ENCODE assay signal across 1 cellular context in genomic region chr9:136109351-136110081, GRCh38.
TF ChIP-seq lines count a peak whose summit lies in the region.

No MANE protein-coding gene starts in this region.

TF ChIP-seq in GM12878, 131 proteins besides CTCF, POLR2A, EP300 and RAD21 (continues in another document):
- TF ChIP-seq ATF2 (IDR thresholded peaks at IDR 0.05; ENCODE audit: low read length) (no peak), ATF7 (IDR thresholded peaks at IDR 0.05; ENCODE audit: low read depth) (no peak), BACH1 (IDR thresholded peaks at IDR 0.05; ENCODE audit: borderline replicate concordance) (peak; percentile 85), FOXM1 (IDR thresholded peaks at IDR 0.05; ENCODE audit: low read depth, low read length) (no peak), E2F8 (IDR thresholded peaks at IDR 0.05; ENCODE audit: low read depth, partially characterized antibody) (no peak), NR2F1 (conservative IDR thresholded peaks at IDR 0.05) (peak; percentile 85), TARDBP (IDR thresholded peaks at IDR 0.05; ENCODE audit: borderline replicate concordance) (no peak; the same call in 1 of the 2 replicates), HSF1 (IDR thresholded peaks at IDR 0.05; ENCODE audit: low read depth, low read length) (0 out of 2 replicates have a peak, but pooled peaks have one; percentile 31), IRF4 (IDR thresholded peaks at IDR 0.05; ENCODE audit: low read depth, low read length) (no peak), ZBED1 (IDR thresholded peaks at IDR 0.05; ENCODE audit: borderline replicate concordance) (no peak), MAX (IDR thresholded peaks at IDR 0.05; ENCODE audit: low read depth, low read length) (peak; percentile 75), KAT2A (conservative IDR thresholded peaks at IDR 0.05; ENCODE audit: control insufficient read depth, low read depth, low read length) (no peak), TBL1XR1 (IDR thresholded peaks at IDR 0.05; ENCODE audit: low read depth, low read length) (0 out of 2 replicates have a peak, but pooled peaks have one; percentile 67), SP1 (IDR thresholded peaks at IDR 0.05; ENCODE audit: low read depth, low read length) (peak; percentile 74), JUND (IDR thresholded peaks at IDR 0.05; ENCODE audit: low read depth, low read length) (0 out of 2 replicates have a peak, but pooled peaks have one; percentile 8), CHD1 (IDR thresholded peaks at IDR 0.05; ENCODE audit: low read depth, low read length) (peak; percentile 95), TAF1 (IDR thresholded peaks at IDR 0.05; ENCODE audit: borderline replicate concordance, low read depth, low read length) (peak; percentile 63; the same call in 1 of the 2 replicates), KDM1A (IDR thresholded peaks at IDR 0.05; ENCODE audit: borderline replicate concordance) (no peak), ZZZ3 (IDR thresholded peaks at IDR 0.05; ENCODE audit: control insufficient read depth, insufficient read length, low read depth) (no peak), SRF (IDR thresholded peaks at IDR 0.05; ENCODE audit: low read depth in 2 of 2, low read length in 2 of 2) (peak in 1 of 2 experiments; percentile 99; a peak in 2 of 4 replicates), RELA (IDR thresholded peaks at IDR 0.05; ENCODE audit: borderline replicate concordance, partially characterized antibody) (no peak), CBX5 (IDR thresholded peaks at IDR 0.05; ENCODE audit: low read depth) (no peak), SIX5 (IDR thresholded peaks at IDR 0.05; ENCODE audit: low read depth, low read length, severe bottlenecking) (no peak), BCL11A (IDR thresholded peaks at IDR 0.05; ENCODE audit: low read depth, low read length) (peak; percentile 39; the same call in 1 of the 2 replicates), IKZF2 (IDR thresholded peaks at IDR 0.05) (peak in 1 of 2 experiments; percentile 58; a peak in 3 of 4 replicates), SUZ12 (IDR thresholded peaks at IDR 0.05; ENCODE audit: unreplicated experiment) (no peak), USF2 (IDR thresholded peaks at IDR 0.05; ENCODE audit: borderline replicate concordance, low read depth, low read length) (no peak), CREB1 (IDR thresholded peaks at IDR 0.05; ENCODE audit: low read depth) (no peak), ZBTB40 (IDR thresholded peaks at IDR 0.05; ENCODE audit: borderline replicate concordance) (no peak), BCLAF1 (IDR thresholded peaks at IDR 0.05) (peak; percentile 64; the same call in 1 of the 2 replicates), ZSCAN29 (IDR thresholded peaks at IDR 0.05) (no peak), SMARCA5 (IDR thresholded peaks at IDR 0.05) (peak; percentile 94), FOS (IDR thresholded peaks at IDR 0.05; ENCODE audit: borderline replicate concordance, extremely low read depth, insufficient read length) (no peak), NR2C1 (IDR thresholded peaks at IDR 0.05) (peak; percentile 51), ZNF384 (IDR thresholded peaks at IDR 0.05; ENCODE audit: borderline replicate concordance, low read depth, low read length) (no peak), CEBPZ (IDR thresholded peaks at IDR 0.05; ENCODE audit: low read depth, low read length) (no peak), RFX5 (IDR thresholded peaks at IDR 0.05; ENCODE audit: low read depth, low read length) (0 out of 2 replicates have a peak, but pooled peaks have one; percentile 47), CBX3 (IDR thresholded peaks at IDR 0.05; ENCODE audit: borderline replicate concordance, low read depth) (no peak), PAX8 (IDR thresholded peaks at IDR 0.05) (no peak), POLR2AphosphoS5 (IDR thresholded peaks at IDR 0.05; ENCODE audit: low read length) (peak; percentile 46; the same call in 1 of the 2 replicates)
